1 cellular context compared by ENCODE assay signal in the genomic region with DNA sequence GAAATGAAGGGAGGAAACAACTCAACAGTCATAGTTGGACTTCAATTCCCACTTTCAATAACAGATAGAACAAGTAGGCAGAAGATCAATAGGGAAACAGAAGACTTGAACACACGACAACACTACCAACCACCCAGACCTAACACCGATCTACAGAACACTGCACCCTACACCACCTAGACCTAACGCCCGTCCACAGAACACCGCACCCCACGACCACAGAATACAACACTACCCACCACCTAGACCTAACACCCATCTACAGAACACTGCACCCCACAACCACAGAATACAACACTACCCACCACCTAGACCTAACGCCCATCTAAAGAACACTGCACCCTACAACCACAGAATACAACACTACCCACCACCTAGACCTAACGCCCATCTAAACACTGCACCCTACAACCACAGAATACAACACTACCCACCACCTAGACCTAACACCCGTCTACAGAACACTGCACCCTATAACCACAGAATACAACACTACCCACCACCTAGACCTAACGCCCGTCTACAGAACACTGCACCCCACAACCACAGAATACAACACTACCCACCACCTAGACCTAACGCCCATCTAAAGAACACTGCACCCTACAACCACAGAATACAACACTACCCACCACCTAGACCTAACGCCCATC. TPM values are rescaled to one million over a fixed set of nuclear protein-coding genes. Genes with fewer than 3 reads are reported as not detected.
"Had no signal": no experiment of that assay in that cellular context is flagged by ENCODE, and none has a peak within 500 bp of the region (broad histone marks: within the 10 kb centered on the region; RNA-seq: fewer than 3 reads in every experiment).

No MANE protein-coding gene starts in this region.

RNA-seq across cellular contexts. Expression of gene MYL9, which starts 22.9 kb away (rescaled TPM):
- polyA plus RNA-seq: naive thymus-derived CD4-positive, alpha-beta T cell had no signal
